In genomic region chr5:95283022-95283615, GRCh38 we compare ENCODE assay signal across 10 cellular contexts. TPM values are rescaled to one million over a fixed set of nuclear protein-coding genes. Genes with fewer than 3 reads are reported as not detected.
A peak's percentile ranks its signal among the peaks of the same experiment; 100 is the strongest.
DNase-seq lines count a peak whose midpoint lies in the region; ATAC-seq and TF ChIP-seq lines count a peak whose summit lies in the region.
"Had no signal": no experiment of that assay in that cellular context is flagged by ENCODE, and none has a peak within 500 bp of the region (broad histone marks: within the 10 kb centered on the region; RNA-seq: fewer than 3 reads in every experiment).

No MANE protein-coding gene starts in this region.

- H3K4me3 ChIP-seq in iPS-18a (ENCODE audit: low read length) (peak overlapping the region; percentile 72), suprapubic skin (peak overlapping the region; percentile 67), uterus (no peak overlapping the region)

- POLR2A ChIA-PET in activated CD4-positive, alpha-beta memory T cell treated with anti-CD3 and anti-CD28 coated beads for 36 hours (lab: Charles Lee) = no interaction called here

- WGBS in suprapubic skin = 35% methylated on average over 10 of the region's 10 CpGs

- no peak for ATAC-seq in activated T-cell treated with anti-CD3 and anti-CD28 coated beads, Interleukin-2, amount 50 U/mL, for 4 hours
- no peak for ATAC-seq in HG02970 (IDR thresholded peaks at IDR 0.05; ENCODE audit: low FRiP score, unreplicated experiment)

- H3K27ac Mint-ChIP-seq in activated CD4-positive, alpha-beta memory T cell treated with anti-CD3 and anti-CD28 coated beads for 36 hours = no peak overlapping the region

- no peak overlapping the region for H3K9ac ChIP-seq in iPS-18a (ENCODE audit: low read length)

- H3K4me1 Mint-ChIP-seq in activated T-cell treated with anti-CD3 and anti-CD28 coated beads, Interleukin-2, amount 50 U/mL, for 4 hours (ENCODE audit: low read depth) = peaks cover 13% of the 10 kb centered on the region
- H3K4me1 Mint-ChIP-seq in activated CD4-positive, alpha-beta memory T cell treated with anti-CD3 and anti-CD28 coated beads for 36 hours (ENCODE audit: low read depth) = peaks cover 9% of the 10 kb centered on the region

- TF ChIP-seq EP300 in suprapubic skin (IDR thresholded peaks at IDR 0.05) = no peak

- peaks cover 53% of the 10 kb centered on the region for H3K27me3 Mint-ChIP-seq in activated T-cell treated with anti-CD3 and anti-CD28 coated beads, Interleukin-2, amount 50 U/mL, for 4 hours (ENCODE audit: low read depth)
- H3K27me3 Mint-ChIP-seq in activated CD4-positive, alpha-beta memory T cell treated with anti-CD3 and anti-CD28 coated beads for 36 hours = peaks cover 36% of the 10 kb centered on the region

- H3K27me3 ChIP-seq in iPS-18a (ENCODE audit: control insufficient read depth, insufficient read depth, low read length) (peaks cover 50% of the 10 kb centered on the region), suprapubic skin (peaks cover 63% of the 10 kb centered on the region), uterus (peaks cover 5 to 37% of the 10 kb centered on the region in 2 donors)

- peak overlapping the region; percentile 48 for H3K4me3 Mint-ChIP-seq in activated T-cell treated with anti-CD3 and anti-CD28 coated beads, Interleukin-2, amount 50 U/mL, for 4 hours
- peak overlapping the region; percentile 28 for H3K4me3 Mint-ChIP-seq in activated CD4-positive, alpha-beta memory T cell treated with anti-CD3 and anti-CD28 coated beads for 36 hours

- TF ChIP-seq POLR2A in suprapubic skin (IDR thresholded peaks at IDR 0.05) (no peak), uterus (IDR thresholded peaks at IDR 0.05) (no peak)

- no peaks in the 10 kb centered on the region for H3K36me3 Mint-ChIP-seq in activated T-cell treated with anti-CD3 and anti-CD28 coated beads, Interleukin-2, amount 50 U/mL, for 4 hours (ENCODE audit: insufficient read depth)
- no peaks in the 10 kb centered on the region for H3K36me3 Mint-ChIP-seq in activated CD4-positive, alpha-beta memory T cell treated with anti-CD3 and anti-CD28 coated beads for 36 hours

- TF ChIP-seq CTCF in suprapubic skin (IDR thresholded peaks at IDR 0.05) (no peak), uterus (IDR thresholded peaks at IDR 0.05) (no peak)

- CTCF ChIA-PET in activated CD4-positive, alpha-beta memory T cell treated with anti-CD3 and anti-CD28 coated beads for 36 hours (lab: Charles Lee) = interaction anchor here (1.0 kb wide), 1 partner anchor 17 kb away, joined by 3 read pairs; no protein-coding TSS in a partner anchor

- intact Hi-C loops in activated CD4-positive, alpha-beta memory T cell treated with anti-CD3 and anti-CD28 coated beads for 36 hours (cut with micrococcal nuclease) = loop anchor here (10.0 kb wide), 2 partner anchors 342 to 562 kb away; partner anchors contain the start of gene GPR150
- intact Hi-C loops in uterus (cut with DNase I; ENCODE audit: low total_unique reads) = no loop called here

- H3K4me1 ChIP-seq in iPS-18a (ENCODE audit: control insufficient read depth, low read depth, low read length) = peaks cover 13% of the 10 kb centered on the region
- H3K4me1 ChIP-seq in suprapubic skin = peaks cover 25% of the 10 kb centered on the region
- peaks cover 0 to 17% of the 10 kb centered on the region in 2 donors for H3K4me1 ChIP-seq in uterus

- no peaks in the 10 kb centered on the region for H3K9me3 Mint-ChIP-seq in activated T-cell treated with anti-CD3 and anti-CD28 coated beads, Interleukin-2, amount 50 U/mL, for 4 hours
- no peaks in the 10 kb centered on the region for H3K9me3 Mint-ChIP-seq in activated CD4-positive, alpha-beta memory T cell treated with anti-CD3 and anti-CD28 coated beads for 36 hours

- H3K27ac ChIP-seq in iPS-18a (ENCODE audit: low read length) (no peak overlapping the region), suprapubic skin (no peak overlapping the region), uterus (no peak overlapping the region)
- H3K27ac ChIP-seq: Peyer's patch had no signal

- H3K36me3 ChIP-seq in iPS-18a (ENCODE audit: control insufficient read depth, low read depth, low read length) (no peaks in the 10 kb centered on the region), suprapubic skin (no peaks in the 10 kb centered on the region), uterus (no peaks in the 10 kb centered on the region)
- H3K36me3 ChIP-seq: Peyer's patch had no signal

- H3K9me3 ChIP-seq in iPS-18a (ENCODE audit: control insufficient read depth, low read depth, low read length) = no peaks in the 10 kb centered on the region
- no peaks in the 10 kb centered on the region for H3K9me3 ChIP-seq in suprapubic skin
- H3K9me3 ChIP-seq in uterus = no peaks in the 10 kb centered on the region
- H3K9me3 ChIP-seq: Peyer's patch had no signal

- DNase-seq in activated T-cell treated with anti-CD3 and anti-CD28 coated beads, Interleukin-2, amount 50 U/mL, for 4 hours = no peak
- DNase-seq in activated T-cell treated with anti-CD3 and anti-CD28 coated beads for 4 hours = no peak
- no peak for DNase-seq in activated CD4-positive, alpha-beta memory T cell treated with anti-CD3 and anti-CD28 coated beads for 36 hours
- DNase-seq in suprapubic skin (ENCODE audit: low spot score in 2 of 2) = no peak
- no peak for DNase-seq in mucosa of gallbladder (ENCODE audit: low spot score)
- no peak for DNase-seq in uterus
- DNase-seq: activated gamma-delta T cell treated with Interleukin-2 at 50 U/mL for 16 hours had no signal

RNA-seq across cellular contexts. Expression of gene MCTP1, which starts 1.8 kb away (rescaled TPM):
- 1 to 10 TPM in 1 of 3 donors, under 1 TPM in 2; 0.30 to 1.1 (median 0.92) TPM for total RNA-seq in activated T-cell treated with anti-CD3 and anti-CD28 coated beads, Interleukin-2, amount 50 U/mL, for 4 hours
- total RNA-seq in activated CD4-positive, alpha-beta memory T cell treated with anti-CD3 and anti-CD28 coated beads for 36 hours = not detected
- total RNA-seq in suprapubic skin (10 to 100 TPM in 2 of 4 donors, 1 to 10 TPM in 2; 5.0 to 19.1 (median 10.6) TPM), mucosa of gallbladder (9.9 TPM), uterus (100 to 1,000 TPM in 1 of 4 donors, 10 to 100 TPM in 3; 25.3 to 114 (median 27.6) TPM)

Comparison
In these comparisons a context has a peak if more than half of its experiments do, and no peak if none do; other contexts are left out.
1. H3K4me3 ChIP-seq: peak in iPS-18a (single experiment) and suprapubic skin (single experiment); none in uterus (0 of 2).